Comparison of ENCODE assay signal across 23 cellular contexts in the genomic region with DNA sequence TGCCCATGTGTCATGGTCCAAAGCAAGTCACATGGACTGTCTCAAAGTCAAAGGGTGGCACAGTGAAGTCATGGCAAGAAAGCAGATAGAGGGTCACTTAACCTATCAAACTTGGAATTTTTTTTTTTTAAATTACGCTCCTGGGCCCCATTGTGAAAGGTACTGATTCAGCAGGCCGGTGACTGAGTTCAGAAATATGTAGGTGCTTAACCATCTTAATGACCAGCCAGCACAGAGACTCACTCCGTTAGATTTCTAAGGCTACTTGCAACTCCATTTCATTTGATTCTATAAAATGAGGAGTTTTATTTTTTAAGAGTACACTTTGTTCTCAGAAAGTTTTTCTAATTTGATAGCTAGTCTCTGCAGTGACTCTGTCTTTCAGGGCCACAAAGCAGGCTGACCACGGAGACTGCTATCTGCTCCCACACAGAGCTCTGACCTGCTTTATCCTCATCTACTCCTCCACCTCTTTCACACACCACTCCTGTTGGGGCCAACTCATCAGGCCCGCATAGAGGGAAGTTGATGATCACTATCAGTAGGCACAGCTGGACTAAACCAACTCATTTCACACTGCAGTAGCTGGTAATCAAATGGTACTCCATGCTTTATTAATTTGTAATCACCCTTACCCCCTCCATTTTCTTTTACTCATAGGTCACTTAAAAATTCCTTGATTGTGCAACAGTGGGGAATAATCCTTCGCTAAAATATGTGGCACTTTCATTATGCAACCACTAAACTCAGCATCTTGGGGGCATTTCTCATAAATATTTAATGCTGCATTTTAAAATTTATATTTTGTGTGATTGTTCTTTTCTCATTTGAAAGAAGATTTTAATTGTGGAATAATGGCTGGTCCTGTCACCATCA.
"Had no signal": no experiment of that assay in that cellular context is flagged by ENCODE, and none has a peak within 500 bp of the region (broad histone marks: within the 10 kb centered on the region; RNA-seq: fewer than 3 reads in every experiment).

No MANE protein-coding gene starts in this region.

- H3K36me3 ChIP-seq: left ventricle myocardium inferior, right atrium auricular region, thyroid gland had no signal

- H3K27me3 Mint-ChIP-seq: activated naive CD4-positive, alpha-beta T cell treated with anti-CD3 and anti-CD28 coated beads, Interleukin-2, amount 50 U/mL, for 24 hours; progenitor cell of endocrine pancreas; T-cell had no signal

- H3K36me3 Mint-ChIP-seq: activated naive CD4-positive, alpha-beta T cell treated with anti-CD3 and anti-CD28 coated beads, Interleukin-2, amount 50 U/mL, for 24 hours; brain; mesothelial cell of epicardium; naive thymus-derived CD8-positive, alpha-beta T cell; T-cell had no signal

- H3K4me3 Mint-ChIP-seq: activated CD8-positive, alpha-beta T cell treated with anti-CD3 and anti-CD28 coated beads, Interleukin-2, amount 10 ng/mL, durations not matched to agents 7 days and 5 days; activated naive CD4-positive, alpha-beta T cell treated with anti-CD3 and anti-CD28 coated beads, Interleukin-2, amount 50 U/mL, for 24 hours; activated T-helper 1 cell treated with anti-CD3 and anti-CD28 coated beads, Interleukin-12 subunit alpha, Interleukin-12 subunit beta, Interleukin-2, Interleukin-4 antibody, amounts not matched to agents 30 ng/mL and 10 ng/mL and 1 ng/mL, durations not matched to agents 14 hours and 24 hours and 36 hours; brain; mesothelial cell of epicardium; naive thymus-derived CD8-positive, alpha-beta T cell; T-cell had no signal

- H3K9me3 ChIP-seq: right atrium auricular region, thyroid gland had no signal

- H3K4me1 Mint-ChIP-seq: activated naive CD4-positive, alpha-beta T cell treated with anti-CD3 and anti-CD28 coated beads, Interleukin-2, amount 50 U/mL, for 24 hours; mesothelial cell of epicardium; naive thymus-derived CD8-positive, alpha-beta T cell; T-cell had no signal

- H3K4me1 ChIP-seq: left ventricle myocardium inferior, right atrium auricular region, thyroid gland had no signal

- H3K27ac Mint-ChIP-seq: activated CD8-positive, alpha-beta T cell treated with anti-CD3 and anti-CD28 coated beads, Interleukin-2, amount 10 ng/mL, durations not matched to agents 7 days and 5 days; activated naive CD4-positive, alpha-beta T cell treated with anti-CD3 and anti-CD28 coated beads, Interleukin-2, amount 50 U/mL, for 24 hours; activated T-helper 1 cell treated with anti-CD3 and anti-CD28 coated beads, Interleukin-12 subunit alpha, Interleukin-12 subunit beta, Interleukin-2, Interleukin-4 antibody, amounts not matched to agents 30 ng/mL and 10 ng/mL and 1 ng/mL, durations not matched to agents 14 hours and 24 hours and 36 hours; mesothelial cell of epicardium; progenitor cell of endocrine pancreas; T-cell had no signal

- H3K9me3 Mint-ChIP-seq: activated naive CD4-positive, alpha-beta T cell treated with anti-CD3 and anti-CD28 coated beads, Interleukin-2, amount 50 U/mL, for 24 hours; activated T-helper 1 cell treated with anti-CD3 and anti-CD28 coated beads, Interleukin-12 subunit alpha, Interleukin-12 subunit beta, Interleukin-2, Interleukin-4 antibody, amounts not matched to agents 30 ng/mL and 10 ng/mL and 1 ng/mL, durations not matched to agents 14 hours and 24 hours and 36 hours; T-cell had no signal

- DNase-seq: activated CD4-positive, alpha-beta T cell treated with anti-CD3 and anti-CD28 coated beads, Interleukin-2, amount 50 U/mL, for 1 hour; activated CD8-positive, alpha-beta T cell treated with anti-CD3 and anti-CD28 coated beads, Interleukin-2, amount 10 ng/mL, durations not matched to agents 7 days and 5 days; activated gamma-delta T cell treated with Interleukin-2 at 50 U/mL for 16 hours; anterior cingulate cortex; central memory CD4-positive, alpha-beta T cell; dermis blood vessel endothelial cell; effector CD8-positive, alpha-beta T cell; foreskin melanocyte; glutamatergic neuron; kidney glomerular epithelial cell; left ventricle myocardium inferior; naive thymus-derived CD8-positive, alpha-beta T cell; stimulated activated CD4-positive, alpha-beta T cell treated with anti-CD3 and anti-CD28 coated beads, Interleukin-4, amount 100 ng/mL, for 4 hours; stimulated activated naive CD8-positive, alpha-beta T cell treated with anti-CD3 and anti-CD28 coated beads, Interleukin-15, Interleukin-2, amounts not matched to agents 100 U/mL and 50 U/mL, for 24 hours; T-cell; thyroid gland had no signal

- H3K27me3 ChIP-seq: hepatocyte, right atrium auricular region, thyroid gland had no signal

- H3K27ac ChIP-seq: hepatocyte, left ventricle myocardium inferior, right atrium auricular region, thyroid gland had no signal

- H3K4me3 ChIP-seq: hepatocyte, left ventricle myocardium inferior, right atrium auricular region, thyroid gland had no signal
